20 cellular contexts compared by ENCODE assay signal in the genomic region with DNA sequence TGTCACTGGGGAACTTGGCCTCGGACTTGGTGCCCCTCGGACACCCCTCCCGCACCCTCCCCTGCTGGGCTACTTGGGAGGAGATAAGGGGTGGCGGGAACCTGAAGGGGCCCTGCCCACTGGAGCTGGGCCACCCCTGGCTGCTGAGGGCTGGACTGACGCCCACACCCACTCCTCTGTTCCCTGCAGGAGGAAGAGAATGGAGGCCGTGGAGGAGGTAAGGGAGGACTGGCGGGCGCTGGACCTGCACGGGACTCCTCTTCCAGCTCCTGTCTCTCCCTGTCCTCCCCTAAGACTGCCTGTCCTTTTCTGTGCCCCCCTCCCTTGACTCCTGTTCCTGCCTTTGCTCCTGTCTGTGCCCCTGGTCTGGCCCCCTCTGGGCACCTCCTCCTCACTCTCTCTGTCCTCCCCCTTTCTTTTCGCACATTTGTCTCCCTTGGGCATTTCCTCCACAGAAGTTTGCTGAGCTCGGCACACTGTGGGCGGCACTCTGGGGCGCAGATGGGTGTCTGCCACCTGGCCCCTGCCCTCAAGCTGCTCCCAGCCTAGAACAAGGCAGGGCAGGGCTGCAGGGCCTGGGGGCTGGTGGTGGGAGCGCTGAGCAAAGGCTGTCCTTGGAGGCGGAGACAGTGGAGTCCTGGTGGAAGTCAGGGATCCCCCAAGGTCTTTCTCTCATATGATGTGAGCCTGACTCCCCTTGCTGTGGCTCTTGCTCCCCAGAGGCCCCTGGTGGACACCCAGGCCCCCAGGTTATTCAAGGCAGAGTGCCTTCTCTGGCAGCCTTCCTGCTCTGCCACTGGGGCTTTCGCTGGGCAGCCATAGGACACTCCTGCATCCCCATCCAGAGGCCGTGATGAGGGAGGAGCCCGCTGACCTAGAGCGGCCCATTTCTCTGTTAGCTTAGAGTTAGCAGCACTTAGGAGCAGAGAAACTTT. TPM values are rescaled to one million over a fixed set of nuclear protein-coding genes. Genes with fewer than 3 reads are reported as not detected.
A peak's percentile ranks its signal among the peaks of the same experiment; 100 is the strongest.
DNase-seq lines count a peak whose midpoint lies in the region; ATAC-seq, FAIRE-seq and TF ChIP-seq lines count a peak whose summit lies in the region.
"Had no signal": no experiment of that assay in that cellular context is flagged by ENCODE, and none has a peak within 500 bp of the region (broad histone marks: within the 10 kb centered on the region; RNA-seq: fewer than 3 reads in every experiment).

No MANE protein-coding gene starts in this region.

- peaks cover 80% of the 10 kb centered on the region for H4K20me1 ChIP-seq in astrocyte (ENCODE audit: insufficient read depth, low read length)

- in situ Hi-C loops in GM13976 (cut with MboI; ENCODE audit: low sequenced_read_pairs, unreplicated experiment) = no loop called here

- H3K27ac Mint-ChIP-seq in astrocyte (ENCODE audit: unreplicated experiment) (peak overlapping the region; percentile 80), mesothelial cell of epicardium (peak overlapping the region; percentile 74), Calu3 (ENCODE audit: unreplicated experiment) (no peak overlapping the region)
- H3K27ac Mint-ChIP-seq: activated CD8-positive, alpha-beta T cell treated with anti-CD3 and anti-CD28 coated beads for 36 hours; activated naive CD4-positive, alpha-beta T cell treated with anti-CD3 and anti-CD28 coated beads for 36 hours; activated T-cell treated with anti-CD3 and anti-CD28 coated beads, Interleukin-2, amount 50 U/mL, for 24 hours; CD4-positive, CD25-positive, alpha-beta regulatory T cell had no signal

- H3K4me3 Mint-ChIP-seq in astrocyte (ENCODE audit: unreplicated experiment) = peak overlapping the region; percentile 41
- H3K4me3 Mint-ChIP-seq in mesothelial cell of epicardium = no peak overlapping the region
- no peak overlapping the region for H3K4me3 Mint-ChIP-seq in Calu3 (ENCODE audit: low read depth, unreplicated experiment)
- H3K4me3 Mint-ChIP-seq: activated CD8-positive, alpha-beta T cell treated with anti-CD3 and anti-CD28 coated beads for 36 hours; activated naive CD4-positive, alpha-beta T cell treated with anti-CD3 and anti-CD28 coated beads for 36 hours; activated T-cell treated with anti-CD3 and anti-CD28 coated beads, Interleukin-2, amount 50 U/mL, for 24 hours; CD4-positive, CD25-positive, alpha-beta regulatory T cell had no signal

- FAIRE-seq in astrocyte (lab: Jason Lieb, UNC) = no peak
- FAIRE-seq: HepG2 had no signal

- CTCF ChIA-PET in Calu3 (lab: Charles Lee) = interaction anchor here (0.5 to 0.9 kb wide), 3 partner anchors 26 to 112 kb away, joined by 3 to 4 read pairs (median 3); no protein-coding TSS in a partner anchor

- peaks cover 82% of the 10 kb centered on the region for H3K79me2 ChIP-seq in astrocyte (ENCODE audit: insufficient read depth, low read length)

- H3K9ac ChIP-seq in astrocyte (ENCODE audit: low read length) = no peak overlapping the region
- H3K9ac ChIP-seq: SK-N-SH had no signal

- DNase-seq in 8988T (peak; percentile 0), GM13976 (ENCODE audit: low spot score) (peak; percentile 25), astrocyte (ENCODE audit: low read depth) (no peak), mesothelial cell of epicardium (ENCODE audit: low spot score in 2 of 2, unreplicated experiment in 2 of 2) (no peak), RKO (ENCODE audit: low spot score) (no peak), Calu3 (no peak)
- DNase-seq in central memory CD4-positive, alpha-beta T cell = no peak
- DNase-seq: activated CD4-positive, CD25-positive, alpha-beta regulatory T cell; activated CD8-positive, alpha-beta T cell treated with anti-CD3 and anti-CD28 coated beads for 36 hours; activated naive CD4-positive, alpha-beta T cell treated with anti-CD3 and anti-CD28 coated beads for 36 hours; activated T-cell treated with anti-CD3 and anti-CD28 coated beads, Interleukin-2, amount 50 U/mL, for 24 hours; CD4-positive, CD25-positive, alpha-beta regulatory T cell; DMS79; left lung; NCI-H2081 treated with DMSO at 0.1 percent for 48 hours; SK-N-SH had no signal

- no peak overlapping the region for H2AFZ ChIP-seq in astrocyte (ENCODE audit: low read depth, low read length)

- BruUV-seq in Calu3 (replicated peaks; lab: Mats Ljungman, UMichigan) = no TSS peak

- H3K4me1 Mint-ChIP-seq in astrocyte (ENCODE audit: low read depth, unreplicated experiment) (peaks cover 35% of the 10 kb centered on the region), mesothelial cell of epicardium (peaks cover 22% of the 10 kb centered on the region), Calu3 (ENCODE audit: low read depth, unreplicated experiment) (peaks cover 18% of the 10 kb centered on the region)
- H3K4me1 Mint-ChIP-seq: CD4-positive, CD25-positive, alpha-beta regulatory T cell had no signal

- H3K27ac ChIP-seq in astrocyte (ENCODE audit: low read depth, low read length) = no peak overlapping the region
- H3K27ac ChIP-seq: ascending aorta, left lung had no signal

- no peaks in the 10 kb centered on the region for H3K9me3 ChIP-seq in astrocyte (ENCODE audit: insufficient read depth, low read depth, low read length)
- H3K9me3 ChIP-seq: ascending aorta, left lung, SK-N-SH had no signal

- peaks cover 18% of the 10 kb centered on the region for H3K36me3 ChIP-seq in astrocyte (ENCODE audit: insufficient read depth, low read length)

- H3K27me3 ChIP-seq in astrocyte (ENCODE audit: insufficient read depth, low read length) = no peaks in the 10 kb centered on the region
- H3K27me3 ChIP-seq: ascending aorta, left lung had no signal

- ATAC-seq in GM18907 (IDR thresholded peaks at IDR 0.05; ENCODE audit: unreplicated experiment) = no peak
- ATAC-seq: activated CD8-positive, alpha-beta T cell treated with anti-CD3 and anti-CD28 coated beads for 36 hours; HepG2; left lung; Panc1 had no signal

- H3K36me3 Mint-ChIP-seq in astrocyte (ENCODE audit: low read depth, unreplicated experiment) (peaks cover 20% of the 10 kb centered on the region), mesothelial cell of epicardium (peaks cover 19% of the 10 kb centered on the region), Calu3 (ENCODE audit: insufficient read depth, unreplicated experiment) (peaks cover 16% of the 10 kb centered on the region)
- H3K36me3 Mint-ChIP-seq: CD4-positive, CD25-positive, alpha-beta regulatory T cell had no signal

- H3K27me3 Mint-ChIP-seq in astrocyte (ENCODE audit: low read depth, unreplicated experiment) = no peaks in the 10 kb centered on the region
- H3K27me3 Mint-ChIP-seq in mesothelial cell of epicardium (ENCODE audit: low read depth) = no peaks in the 10 kb centered on the region
- H3K27me3 Mint-ChIP-seq in Calu3 (ENCODE audit: unreplicated experiment) = no peaks in the 10 kb centered on the region

- intact Hi-C loops in Calu3 (cut with micrococcal nuclease; ENCODE audit: unreplicated experiment) = no loop called here

- H3K4me2 ChIP-seq in astrocyte (ENCODE audit: low read length) = no peak overlapping the region
- H3K4me2 ChIP-seq: SK-N-SH had no signal

- H3K4me1 ChIP-seq in astrocyte (ENCODE audit: insufficient read depth, low read length) = peaks cover 30% of the 10 kb centered on the region

- TF ChIP-seq CTCF in GM13976 (IDR thresholded peaks at IDR 0.05; ENCODE audit: borderline replicate concordance, control extremely low read depth, extremely low read depth, insufficient read depth, missing control alignments) (no peak), astrocyte (IDR thresholded peaks at IDR 0.05; ENCODE audit: insufficient read depth, low read depth, low read length) (no peak), mesothelial cell of epicardium (IDR thresholded peaks at IDR 0.05; ENCODE audit: unreplicated experiment) (no peak), Calu3 (IDR thresholded peaks at IDR 0.05; ENCODE audit: unreplicated experiment) (no peak)

- H3K9me3 Mint-ChIP-seq in astrocyte (ENCODE audit: unreplicated experiment) (peaks cover 1% of the 10 kb centered on the region), mesothelial cell of epicardium (no peaks in the 10 kb centered on the region), Calu3 (ENCODE audit: low read depth, unreplicated experiment) (no peaks in the 10 kb centered on the region)
- H3K9me3 Mint-ChIP-seq: activated CD8-positive, alpha-beta T cell treated with anti-CD3 and anti-CD28 coated beads for 36 hours; activated naive CD4-positive, alpha-beta T cell treated with anti-CD3 and anti-CD28 coated beads for 36 hours; activated T-cell treated with anti-CD3 and anti-CD28 coated beads, Interleukin-2, amount 50 U/mL, for 24 hours had no signal

- no peak overlapping the region for H3K4me3 ChIP-seq in astrocyte (ENCODE audit: insufficient read depth, low read depth, low read length)
- H3K4me3 ChIP-seq: ascending aorta, left lung had no signal

RNA-seq across cellular contexts. Expression of gene ARHGAP23, which starts 32.7 kb away (rescaled TPM):
- total RNA-seq in astrocyte (88.5 and 118 TPM in 2 replicates), mesothelial cell of epicardium (86.7 to 89.1 TPM (median 87.2 TPM) in 3 replicates), Calu3 (2022) (140 and 304 TPM in 2 replicates)
- total RNA-seq: HepG2 had no signal

Comparison
In these comparisons a context has a peak if more than half of its experiments do, and no peak if none do; other contexts are left out.
1. DNase-seq: peak in 8988T (single experiment) and GM13976 (single experiment); none in astrocyte (single experiment), mesothelial cell of epicardium (0 of 2), central memory CD4-positive, alpha-beta T cell (single experiment), RKO (single experiment) and Calu3 (single experiment).